ENCODE assay signal across 24 cellular contexts in genomic region chr14:28482644-28483043, GRCh38.
"Had no signal": no experiment of that assay in that cellular context is flagged by ENCODE, and none has a peak within 500 bp of the region (broad histone marks: within the 10 kb centered on the region; RNA-seq: fewer than 3 reads in every experiment).

No MANE protein-coding gene starts in this region.

- H3K9me3 ChIP-seq: ascending aorta, breast epithelium had no signal

- H3K4me1 ChIP-seq: ascending aorta, breast epithelium had no signal

- H3K27me3 ChIP-seq: ascending aorta, breast epithelium had no signal

- DNase-seq: activated CD4-positive, alpha-beta memory T cell treated with anti-CD3 and anti-CD28 coated beads for 36 hours; activated CD4-positive, alpha-beta T cell treated with anti-CD3 and anti-CD28 coated beads, Interleukin-2, amount 10 ng/mL, durations not matched to agents 7 days and 5 days; activated CD4-positive, CD25-positive, alpha-beta regulatory T cell; activated CD8-positive, alpha-beta memory T cell treated with anti-CD3 and anti-CD28 coated beads for 24 hours; activated effector memory CD4-positive, alpha-beta T cell treated with anti-CD3 and anti-CD28 coated beads, Interleukin-2, amount 50 U/mL, for 16 hours; activated naive CD4-positive, alpha-beta T cell treated with Interleukin-2 at 50 U/mL for 16 hours; activated naive CD8-positive, alpha-beta T cell treated with anti-CD3 and anti-CD28 coated beads, Interleukin-2, amount 50 U/mL, for 24 hours; activated T-cell treated with anti-CD3 and anti-CD28 coated beads, Interleukin-2, amount 50 U/mL, for 4 hours; amniotic stem cell; caudate nucleus; KG1; NCI-H1048; NCI-H1694; NCI-H2029; NCI-H2107; NCI-H2171 treated with DMSO at 0.1 percent for 48 hours; NCI-H524; SIG-M5; T-cell had no signal

- ATAC-seq: activated naive CD4-positive, alpha-beta T cell treated with anti-CD3 and anti-CD28 coated beads, Interleukin-2, amount 50 U/mL, for 72 hours; activated naive CD8-positive, alpha-beta T cell treated with anti-CD3 and anti-CD28 coated beads, Interleukin-2, amount 50 U/mL, for 24 hours; activated T-cell treated with anti-CD3 and anti-CD28 coated beads, Interleukin-2, amount 50 U/mL, for 4 hours; T-cell had no signal

- H3K27ac ChIP-seq: ascending aorta, breast epithelium, SK-N-MC, VCaP had no signal

- H3K4me3 ChIP-seq: ascending aorta, breast epithelium, SK-N-MC had no signal

- H3K36me3 ChIP-seq: ascending aorta, breast epithelium had no signal
